ENCODE assay signal across 10 cellular contexts in the genomic region with DNA sequence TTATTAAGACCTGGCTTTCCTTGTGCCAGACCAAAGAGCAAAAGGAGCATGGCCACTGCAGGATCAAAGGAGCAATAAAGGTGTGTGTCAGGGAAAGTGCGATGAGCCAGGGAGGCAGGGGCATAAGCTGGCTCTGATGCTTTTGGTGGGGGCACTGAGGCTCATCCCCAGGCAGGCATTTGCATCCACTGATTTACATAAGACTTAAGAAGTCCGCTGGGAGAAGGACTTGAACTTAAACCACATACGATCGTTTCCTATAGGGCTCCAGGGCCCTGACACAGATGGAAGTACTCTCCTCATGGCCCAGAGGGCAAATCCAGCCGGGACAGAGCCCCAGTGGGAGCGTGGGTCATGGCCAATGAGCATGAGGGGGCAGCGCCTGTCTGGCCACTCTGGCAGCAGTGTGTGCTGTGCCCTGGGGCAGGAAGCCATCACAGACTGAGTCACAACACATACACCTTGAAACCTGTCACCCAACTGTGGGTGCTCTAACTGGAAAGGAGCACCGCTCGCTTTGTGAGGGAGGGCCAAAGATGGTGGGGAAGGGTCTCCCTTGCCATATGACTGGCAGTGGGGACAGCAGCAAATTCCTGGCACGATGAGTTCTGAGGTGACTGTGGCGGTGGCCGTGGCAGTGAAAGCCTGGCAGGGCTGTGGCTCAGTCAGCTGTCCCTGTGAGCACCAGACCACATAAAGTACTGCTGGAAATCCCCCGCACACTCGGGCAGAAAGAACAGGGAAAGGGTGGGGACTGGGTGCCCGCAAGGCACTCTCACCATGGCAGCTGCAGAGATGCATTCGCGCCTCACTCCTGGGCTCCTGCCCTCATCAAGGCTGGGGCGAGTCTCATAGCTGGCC.
DNase-seq lines count a peak whose midpoint lies in the region; ATAC-seq, FAIRE-seq and TF ChIP-seq lines count a peak whose summit lies in the region.
"Had no signal": no experiment of that assay in that cellular context is flagged by ENCODE, and none has a peak within 500 bp of the region (broad histone marks: within the 10 kb centered on the region; RNA-seq: fewer than 3 reads in every experiment).

No MANE protein-coding gene starts in this region.

- ATAC-seq in HG03039 (IDR thresholded peaks at IDR 0.05; ENCODE audit: unreplicated experiment), result peak; percentile 84
- ATAC-seq in activated T-helper 17 cell treated with anti-CD3 and anti-CD28 coated beads, Interleukin-2, amount 50 U/mL, for 72 hours (replicated peaks), result peak; percentile 91
- no peak for ATAC-seq in effector memory CD8-positive, alpha-beta T cell (replicated peaks)

- peak overlapping the region; percentile 60 for H3K27ac Mint-ChIP-seq in activated T-helper 17 cell treated with anti-CD3 and anti-CD28 coated beads, Interleukin-2, amount 50 U/mL, for 72 hours
- no peak overlapping the region for H3K27ac Mint-ChIP-seq in effector memory CD8-positive, alpha-beta T cell

- peaks cover 13% of the 10 kb centered on the region for H3K4me1 Mint-ChIP-seq in activated T-helper 17 cell treated with anti-CD3 and anti-CD28 coated beads, Interleukin-2, amount 50 U/mL, for 72 hours
- H3K4me1 Mint-ChIP-seq in effector memory CD8-positive, alpha-beta T cell (ENCODE audit: low read depth in 2 of 2), result peaks cover 0 to 6% of the 10 kb centered on the region in 2 donors

- no peaks in the 10 kb centered on the region for H3K36me3 Mint-ChIP-seq in activated T-helper 17 cell treated with anti-CD3 and anti-CD28 coated beads, Interleukin-2, amount 50 U/mL, for 72 hours (ENCODE audit: low read depth)
- peaks cover 3% of the 10 kb centered on the region for H3K36me3 Mint-ChIP-seq in effector memory CD8-positive, alpha-beta T cell (ENCODE audit: insufficient read depth)

- TF ChIP-seq CTCF in GM10248 (IDR thresholded peaks at IDR 0.05; ENCODE audit: control extremely low read depth, extremely low read depth, low read depth, missing control alignments), result no peak
- TF ChIP-seq CTCF in tibial artery (IDR thresholded peaks at IDR 0.05), result no peak

- peak overlapping the region; percentile 35 for H3K4me3 Mint-ChIP-seq in activated T-helper 17 cell treated with anti-CD3 and anti-CD28 coated beads, Interleukin-2, amount 50 U/mL, for 72 hours
- no peak overlapping the region for H3K4me3 Mint-ChIP-seq in effector memory CD8-positive, alpha-beta T cell

- POLR2A ChIA-PET in GM10248 (lab: Yijun Ruan, JAX), result no interaction called here

- no peak overlapping the region for H3K4me3 ChIP-seq in tibial artery

- intact Hi-C loops in tibial artery (cut with DNase I; ENCODE audit: low total_unique reads), result no loop called here

- H3K27me3 Mint-ChIP-seq in activated T-helper 17 cell treated with anti-CD3 and anti-CD28 coated beads, Interleukin-2, amount 50 U/mL, for 72 hours, result peaks cover 6% of the 10 kb centered on the region
- H3K27me3 Mint-ChIP-seq in effector memory CD8-positive, alpha-beta T cell, result peaks cover 8 to 50% of the 10 kb centered on the region in 2 donors

- CTCF ChIA-PET in GM10248 (lab: Yijun Ruan, JAX), result interaction anchor here (1.1 to 2.1 kb wide), 6 partner anchors 12 to 616 kb away, joined by 3 to 8 read pairs (median 3); partner anchors contain the start of gene LMO1

- H3K36me3 ChIP-seq in tibial artery, result no peaks in the 10 kb centered on the region

- H3K27ac ChIP-seq in tibial artery, result no peak overlapping the region

- FAIRE-seq in GM19239 (lab: Jason Lieb, UNC) (no peak), frontal cortex (lab: Jason Lieb, UNC) (no peak)
- FAIRE-seq: G401.6, keratinocyte had no signal

- H3K9me3 ChIP-seq in tibial artery, result no peaks in the 10 kb centered on the region

- H3K4me1 ChIP-seq in tibial artery, result peaks cover 0 to 5% (median 0%) of the 10 kb centered on the region in 4 donors

- H3K27me3 ChIP-seq in tibial artery, result peaks cover 0 to 19% of the 10 kb centered on the region in 2 donors

- no peaks in the 10 kb centered on the region for H3K9me3 Mint-ChIP-seq in activated T-helper 17 cell treated with anti-CD3 and anti-CD28 coated beads, Interleukin-2, amount 50 U/mL, for 72 hours
- no peaks in the 10 kb centered on the region for H3K9me3 Mint-ChIP-seq in effector memory CD8-positive, alpha-beta T cell

- peak; percentile 65 for DNase-seq in GM10248 (ENCODE audit: extremely low spot score)
- DNase-seq in GM19239 (ENCODE audit: insufficient read length, low spot score), result peak; percentile 41
- DNase-seq in NCI-H1436 treated with DMSO at 0.1 percent for 48 hours (lab: John Stamatoyannopoulos, UW), result no peak
- no peak for DNase-seq in tibial artery
- no peak for DNase-seq in effector memory CD8-positive, alpha-beta T cell
- DNase-seq in frontal cortex (ENCODE audit: low spot score in 2 of 2), result no peak

Comparison
In these comparisons a context has a peak if more than half of its experiments do, and no peak if none do; other contexts are left out.
1. DNase-seq: peak in GM10248 (single experiment) and GM19239 (single experiment); none in NCI-H1436 treated with DMSO at 0.1 percent for 48 hours (single experiment), tibial artery (0 of 2), effector memory CD8-positive, alpha-beta T cell (0 of 3) and frontal cortex (0 of 2).